In the genomic region with DNA sequence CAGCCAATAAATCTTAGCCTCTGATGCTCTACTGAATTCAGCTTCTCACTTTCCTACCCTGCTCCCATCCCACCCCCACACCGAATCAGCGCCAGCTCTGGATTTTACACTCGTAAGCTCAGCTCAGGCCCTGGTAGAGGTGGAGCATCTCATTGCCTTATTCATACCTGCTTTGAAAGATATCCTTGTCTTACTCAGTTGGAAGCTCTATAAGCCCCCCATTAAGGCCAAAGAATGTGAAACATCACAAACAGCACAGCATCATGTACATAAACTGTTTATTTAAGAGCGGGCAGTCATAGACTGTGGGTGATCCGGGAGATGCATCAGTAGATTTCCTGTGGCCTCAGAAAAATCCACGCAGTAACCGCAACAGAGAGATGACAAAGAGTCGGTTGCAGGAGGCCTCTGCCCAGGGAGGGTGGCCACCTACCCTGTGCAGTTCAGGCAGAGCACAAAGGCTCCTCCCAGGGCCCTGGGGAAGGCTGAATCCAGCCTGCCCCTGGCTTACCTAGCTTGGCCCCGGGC, we compare ENCODE assay signal across 10 cellular contexts. TPM values are rescaled to one million over a fixed set of nuclear protein-coding genes. Genes with fewer than 3 reads are reported as not detected.
DNase-seq lines count a peak whose midpoint lies in the region; ATAC-seq lines count a peak whose summit lies in the region.
"Had no signal": no experiment of that assay in that cellular context is flagged by ENCODE, and none has a peak within 500 bp of the region (broad histone marks: within the 10 kb centered on the region; RNA-seq: fewer than 3 reads in every experiment).

No MANE protein-coding gene starts in this region.

- peaks cover 70% of the 10 kb centered on the region for H3K4me1 ChIP-seq in SJSA1 (replicated peaks)

- peak overlapping the region; percentile 96 for H3K27ac ChIP-seq in SJSA1
- H3K27ac ChIP-seq: suprapubic skin had no signal

- DNase-seq in NCI-H2029 (lab: John Stamatoyannopoulos, UW) (peak; percentile 13), NCI-H2029 treated with DMSO at 0.1 percent for 48 hours (lab: John Stamatoyannopoulos, UW) (no peak), SJSA1 (ENCODE audit: low read depth in 1 of 2, low spot score in 2 of 2) (peak; percentile 96 to 98), dedifferentiated amniotic fluid mesenchymal stem cell (ENCODE audit: extremely low spot score) (peak; percentile 70), inferior parietal cortex (ENCODE audit: extremely low spot score) (no peak), SIG-M5 treated with dmso at 0.1 percent for 504 hours (lab: John Stamatoyannopoulos, UW; ENCODE audit: unreplicated experiment) (no peak)
- peak; percentile 48 for DNase-seq in stimulated activated CD8-positive, alpha-beta memory T cell treated with anti-CD3 and anti-CD28 coated beads, Interleukin-4, amount 100 ng/mL, for 48 hours
- DNase-seq: anterior cingulate cortex had no signal

- H3K36me3 ChIP-seq in SJSA1: no peaks in the 10 kb centered on the region
- H3K36me3 ChIP-seq: suprapubic skin had no signal

- H3K27me3 ChIP-seq in SJSA1 (replicated peaks): no peaks in the 10 kb centered on the region
- H3K27me3 ChIP-seq: suprapubic skin had no signal

- H3K9me3 ChIP-seq in SJSA1 (replicated peaks): no peaks in the 10 kb centered on the region
- H3K9me3 ChIP-seq: suprapubic skin had no signal

- H3K4me3 ChIP-seq in SJSA1: no peak overlapping the region
- H3K4me3 ChIP-seq: suprapubic skin had no signal

- ATAC-seq in GM21619 (IDR thresholded peaks at IDR 0.05; ENCODE audit: unreplicated experiment): no peak

RNA-seq across cellular contexts. Expression of gene ETS2, which starts 36.4 kb away (rescaled TPM):
- 44.4 and 48.2 TPM in 2 replicates for total RNA-seq in SJSA1 (2014; rRNA removed; shearing (Covaris generic))

Comparison
In these comparisons a context has a peak if more than half of its experiments do, and no peak if none do; other contexts are left out.
1. DNase-seq: peak in NCI-H2029 (single experiment), SJSA1 (2 of 2), dedifferentiated amniotic fluid mesenchymal stem cell (single experiment) and stimulated activated CD8-positive, alpha-beta memory T cell treated with anti-CD3 and anti-CD28 coated beads, Interleukin-4, amount 100 ng/mL, for 48 hours (single experiment); none in NCI-H2029 treated with DMSO at 0.1 percent for 48 hours (single experiment), inferior parietal cortex (single experiment) and SIG-M5 treated with dmso at 0.1 percent for 504 hours (single experiment).